In the genomic region with DNA sequence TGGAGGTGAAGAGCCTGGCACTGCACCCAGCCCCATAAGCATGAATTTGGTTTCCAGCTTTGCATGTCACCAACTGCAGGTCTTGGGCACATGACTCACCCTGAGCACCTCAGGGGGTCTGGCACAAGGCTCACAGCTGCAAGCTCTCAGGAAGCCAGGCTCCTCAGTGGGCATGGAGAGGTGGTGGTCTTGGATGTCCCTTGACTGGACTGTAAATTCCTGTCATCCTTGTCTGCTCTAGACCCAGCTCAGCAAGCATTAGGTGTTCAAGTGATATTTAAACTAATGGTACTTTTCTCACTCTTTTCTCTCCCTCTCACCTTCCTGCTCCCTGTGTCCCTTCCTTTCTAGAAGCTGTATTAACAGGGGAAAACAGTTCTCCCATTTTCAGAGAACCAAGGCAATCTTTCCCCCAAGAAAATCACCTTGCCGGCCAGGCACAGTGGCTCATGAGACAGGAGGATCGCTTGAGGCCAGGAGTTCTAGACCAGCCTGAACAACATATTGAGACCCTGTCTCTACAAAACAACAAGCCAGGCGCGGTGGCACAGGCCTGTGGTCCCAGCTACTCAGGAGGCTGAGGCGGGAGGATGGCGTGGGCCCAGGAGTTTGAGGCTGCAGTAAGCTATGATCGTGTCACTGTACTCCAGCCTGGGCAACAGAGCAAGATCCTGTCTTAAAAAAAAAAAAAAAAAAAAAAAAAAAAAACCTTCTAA, we compare ENCODE assay signal across 8 cellular contexts. TPM values are rescaled to one million over a fixed set of nuclear protein-coding genes. Genes with fewer than 3 reads are reported as not detected.
DNase-seq lines count a peak whose midpoint lies in the region; ATAC-seq and TF ChIP-seq lines count a peak whose summit lies in the region.

No MANE protein-coding gene starts in this region.

- no peak for TF ChIP-seq CTCF in astrocyte of the spinal cord (IDR thresholded peaks at IDR 0.05; ENCODE audit: low read depth, low read length)
- TF ChIP-seq CTCF in mucosa of descending colon (IDR thresholded peaks at IDR 0.05), result no peak
- no peak for TF ChIP-seq CTCF in WERI-Rb-1 (IDR thresholded peaks at IDR 0.05; ENCODE audit: low read depth, low read length)

- H3K36me3 ChIP-seq in BLaER1, result no peaks in the 10 kb centered on the region
- no peaks in the 10 kb centered on the region for H3K36me3 ChIP-seq in mucosa of descending colon (ENCODE audit: low read depth)
- H3K36me3 ChIP-seq in WERI-Rb-1, result no peaks in the 10 kb centered on the region

- H3K9me3 ChIP-seq in BLaER1, result no peaks in the 10 kb centered on the region
- no peaks in the 10 kb centered on the region for H3K9me3 ChIP-seq in mucosa of descending colon
- H3K9me3 ChIP-seq in WERI-Rb-1 (ENCODE audit: severe bottlenecking), result no peaks in the 10 kb centered on the region

- no peaks in the 10 kb centered on the region for H3K27me3 ChIP-seq in BLaER1
- no peaks in the 10 kb centered on the region for H3K27me3 ChIP-seq in WERI-Rb-1 (ENCODE audit: insufficient read depth, low read depth, severe bottlenecking)

- ATAC-seq in mucosa of descending colon (no peak), HG02981 (IDR thresholded peaks at IDR 0.05; ENCODE audit: unreplicated experiment) (no peak)

- DNase-seq in astrocyte of the spinal cord (ENCODE audit: low read depth, low spot score), result peak; percentile 64
- peak in 2 of 3 donors; percentile 44 to 48 for DNase-seq in mucosa of descending colon
- DNase-seq in NCI-H526 treated with DMSO at 0.1 percent for 48 hours (lab: John Stamatoyannopoulos, UW), result no peak
- DNase-seq in activated T-cell treated with anti-CD3 and anti-CD28 coated beads, Interleukin-2, amount 50 U/mL, for 48 hours, result no peak
- DNase-seq in WERI-Rb-1, result no peak

- intact Hi-C loops in mucosa of descending colon (cut with DNase I, micrococcal nuclease), result loop anchor here in 1 of 2 donors (5.0 kb wide), 1 partner anchor 50 kb away; no protein-coding TSS in a partner anchor

- H3K4me1 ChIP-seq in BLaER1 (peaks cover 69% of the 10 kb centered on the region), mucosa of descending colon (ENCODE audit: low read depth) (peaks cover 23% of the 10 kb centered on the region)

- H3K4me3 ChIP-seq in BLaER1 (no peak overlapping the region), astrocyte of the spinal cord (ENCODE audit: low read depth, low read length) (no peak overlapping the region), mucosa of descending colon (no peak overlapping the region), WERI-Rb-1 (ENCODE audit: low read depth, low read length) (no peak overlapping the region)

- in situ Hi-C loops in astrocyte of the spinal cord (cut with HindIII; ENCODE audit: low sequenced_read_pairs), result no loop called here

- H3K9ac ChIP-seq in BLaER1, result no peak overlapping the region

- no peaks in the 10 kb centered on the region for H4K20me1 ChIP-seq in BLaER1

- H3K4me2 ChIP-seq in BLaER1, result peak overlapping the region; percentile 29; the same call in 1 of the 2 replicates

- TF ChIP-seq RAD21 in Ishikawa (IDR thresholded peaks at IDR 0.05; ENCODE audit: low read depth), result no peak

- peak; percentile 35; the same call in 1 of the 2 replicates for TF ChIP-seq EP300 in Ishikawa (IDR thresholded peaks at IDR 0.05; ENCODE audit: borderline replicate concordance)

- H3K27ac ChIP-seq in BLaER1 (no peak overlapping the region), WERI-Rb-1 (no peak overlapping the region)

TF ChIP-seq in Ishikawa, 13 proteins besides CTCF, POLR2A, EP300 and RAD21:
- TF ChIP-seq, protein P1, sequence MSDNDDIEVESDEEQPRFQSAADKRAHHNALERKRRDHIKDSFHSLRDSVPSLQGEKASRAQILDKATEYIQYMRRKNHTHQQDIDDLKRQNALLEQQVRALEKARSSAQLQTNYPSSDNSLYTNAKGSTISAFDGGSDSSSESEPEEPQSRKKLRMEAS (IDR thresholded peaks at IDR 0.05), result no peak
- peak; percentile 44; the same call in 1 of the 2 replicates for TF ChIP-seq TCF12 (IDR thresholded peaks at IDR 0.05; ENCODE audit: low read depth)
- TF ChIP-seq ZBTB7A (IDR thresholded peaks at IDR 0.05; ENCODE audit: low read depth), result peak; percentile 65; the same call in 1 of the 2 replicates
- TF ChIP-seq, protein P2, sequence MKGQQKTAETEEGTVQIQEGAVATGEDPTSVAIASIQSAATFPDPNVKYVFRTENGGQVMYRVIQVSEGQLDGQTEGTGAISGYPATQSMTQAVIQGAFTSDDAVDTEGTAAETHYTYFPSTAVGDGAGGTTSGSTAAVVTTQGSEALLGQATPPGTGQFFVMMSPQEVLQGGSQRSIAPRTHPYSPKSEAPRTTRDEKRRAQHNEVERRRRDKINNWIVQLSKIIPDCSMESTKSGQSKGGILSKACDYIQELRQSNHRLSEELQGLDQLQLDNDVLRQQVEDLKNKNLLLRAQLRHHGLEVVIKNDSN (IDR thresholded peaks at IDR 0.05), result peak; percentile 80
- TF ChIP-seq CEBPB (IDR thresholded peaks at IDR 0.05), result no peak
- TF ChIP-seq NFIC (IDR thresholded peaks at IDR 0.05), result peak; percentile 70
- TF ChIP-seq EGR1 (IDR thresholded peaks at IDR 0.05), result no peak
- peak; percentile 39; the same call in 1 of the 2 replicates for TF ChIP-seq TEAD4 (IDR thresholded peaks at IDR 0.05)
- TF ChIP-seq YY1 (IDR thresholded peaks at IDR 0.05; ENCODE audit: low read depth), result no peak

RNA-seq across cellular contexts. Expression of a gene that starts 5.1 kb away (rescaled TPM):
- 10 to 100 TPM in 1 of 3 donors, 1 to 10 TPM in 2; 3.7 to 17.2 (median 8.3) TPM for total RNA-seq in mucosa of descending colon

Comparison
In these comparisons a context has a peak if more than half of its experiments do, and no peak if none do; other contexts are left out.
1. DNase-seq: peak in astrocyte of the spinal cord (single experiment) and mucosa of descending colon (2 of 3); none in NCI-H526 treated with DMSO at 0.1 percent for 48 hours (single experiment), activated T-cell treated with anti-CD3 and anti-CD28 coated beads, Interleukin-2, amount 50 U/mL, for 48 hours (0 of 2) and WERI-Rb-1 (single experiment).